In genomic region chr11:57321996-57322880, GRCh38 we compare ENCODE assay signal across 8 cellular contexts. TPM values are rescaled to one million over a fixed set of nuclear protein-coding genes. Genes with fewer than 3 reads are reported as not detected.
DNase-seq lines count a peak whose midpoint lies in the region; ATAC-seq and TF ChIP-seq lines count a peak whose summit lies in the region.

No MANE protein-coding gene starts in this region.

- POLR2A ChIA-PET in AG04449 (lab: Yijun Ruan, JAX): interaction anchor here (0.9 to 3.5 kb wide), 6 partner anchors 8 to 73 kb away, joined by 3 to 38 read pairs (median 4); partner anchors contain the start of gene SSRP1

- TF ChIP-seq CTCF in AG04449 (IDR thresholded peaks at IDR 0.05; ENCODE audit: insufficient read depth, low read length, missing control alignments) (no peak), right lobe of liver (IDR thresholded peaks at IDR 0.05) (no peak)

- peaks cover 5 to 12% (median 6%) of the 10 kb centered on the region in 4 donors for H3K36me3 ChIP-seq in right lobe of liver

- peak; percentile 52 for TF ChIP-seq POLR2A in right lobe of liver (IDR thresholded peaks at IDR 0.05)

- no peaks in the 10 kb centered on the region for H3K9me3 ChIP-seq in right lobe of liver

- H3K4me3 ChIP-seq in AG04449 (ENCODE audit: low read depth, low read length) (peak overlapping the region; percentile 90), right lobe of liver (peak overlapping the region; percentile 28 to 73 (median 47))

- H3K27ac ChIP-seq in right lobe of liver (peak overlapping the region; percentile 73 to 88 (median 73)), substantia nigra (ENCODE audit: low read depth, low read length, poor library complexity, severe bottlenecking) (peak overlapping the region; percentile 52)

- 27% methylated on average over 8 of the region's 14 CpGs for WGBS in right lobe of liver (ENCODE audit: insufficient coverage, low coverage, low lambda C conversion rate, missing lambda C conversion rate)

- CTCF ChIA-PET in AG04449 (lab: Yijun Ruan, JAX): interaction anchor here (0.8 to 3.1 kb wide), 5 partner anchors 10 to 481 kb away, joined by 3 to 17 read pairs (median 4); no protein-coding TSS in a partner anchor

- DNase-seq in AG04449 (ENCODE audit: low read depth, low spot score) (peak; percentile 88), GM04504 (ENCODE audit: low read depth) (peak; percentile 98), RPMI7951 (ENCODE audit: low read depth) (peak; percentile 96), ecto neural progenitor cell (ENCODE audit: low spot score) (peak; percentile 84), right lobe of liver (peak; percentile 90 to 95 (median 94)), substantia nigra (lab: John Stamatoyannopoulos, UW) (peak in 35 of 49 donors; percentile 12 to 67 (median 38))

- H3K4me1 ChIP-seq in right lobe of liver: peaks cover 0 to 56% (median 22%) of the 10 kb centered on the region in 4 donors

- ATAC-seq in right lobe of liver: peak; percentile 64 to 72 (median 70)
- no peak for ATAC-seq in HG02885 (IDR thresholded peaks at IDR 0.05; ENCODE audit: poor library complexity, unreplicated experiment)
- no peak for ATAC-seq in HG02588 (IDR thresholded peaks at IDR 0.05; ENCODE audit: unreplicated experiment)

- H3K27me3 ChIP-seq in right lobe of liver: no peaks in the 10 kb centered on the region

- intact Hi-C loops in right lobe of liver (cut with DNase I): no loop called here

RNA-seq across cellular contexts. Expression of gene TNKS1BP1, which starts 2.5 kb away (rescaled TPM):
- 21.9 and 24.8 TPM in 2 replicates for total RNA-seq in RPMI7951 (2014; rRNA removed; shearing (Covaris generic))
- total RNA-seq in right lobe of liver: 100 to 1,000 TPM in 2 of 6 experiments, 10 to 100 TPM in 4; 52.4 to 124 (median 92.7) TPM

RNA-seq across cellular contexts. Expression of gene SSRP1, which starts 13.5 kb away (rescaled TPM):
- total RNA-seq in RPMI7951 (2014; rRNA removed; shearing (Covaris generic)): 105 and 106 TPM in 2 replicates
- 10 to 100 TPM; 24.5 to 47.9 (median 29.9) TPM for total RNA-seq in right lobe of liver

RNA-seq across cellular contexts. Expression of gene P2RX3, which starts 15.9 kb away (rescaled TPM):
- not detected in 2 replicates for total RNA-seq in RPMI7951 (2014; rRNA removed; shearing (Covaris generic))
- 1 to 10 TPM in 1 of 6 experiments, under 1 TPM in 3, not detected in 2; 0.63 to 2.1 (median 0.77) TPM for total RNA-seq in right lobe of liver

RNA-seq across cellular contexts. Expression of gene PRG3, which starts 58.7 kb away (rescaled TPM):
- total RNA-seq in RPMI7951 (2014; rRNA removed; shearing (Covaris generic)): not detected in 2 replicates
- not detected for total RNA-seq in right lobe of liver

Comparison
In these comparisons a context has a peak if more than half of its experiments do, and no peak if none do; other contexts are left out.
1. DNase-seq: peak in every context shown above with its lines; median percentile 98 in GM04504; 96 in RPMI7951; 94 in right lobe of liver; 88 in AG04449; 84 in ecto neural progenitor cell; 38 in substantia nigra.
2. ATAC-seq: peak in right lobe of liver (4 of 4); none in HG02885 (single experiment) and HG02588 (single experiment).